21 cellular contexts compared by ENCODE assay signal in genomic region chr2:209113030-209113429, GRCh38.
"Had no signal": no experiment of that assay in that cellular context is flagged by ENCODE, and none has a peak within 500 bp of the region (broad histone marks: within the 10 kb centered on the region; RNA-seq: fewer than 3 reads in every experiment).

No MANE protein-coding gene starts in this region.

- H3K4me1 Mint-ChIP-seq: activated CD4-positive, alpha-beta T cell treated with anti-CD3 and anti-CD28 coated beads, Interleukin-2, amount 10 ng/mL, durations not matched to agents 24 days and 14 days; activated naive CD8-positive, alpha-beta T cell treated with anti-CD3 and anti-CD28 coated beads, Interleukin-2, amount 50 U/mL, for 24 hours; memory B cell; naive B cell; stimulated activated effector memory CD8-positive, alpha-beta T cell treated with anti-CD3 and anti-CD28 coated beads, Interleukin-12 subunit alpha, Interleukin-12 subunit beta, amount 100 ng/mL, for 72 hours had no signal

- H3K36me3 Mint-ChIP-seq: brain; memory B cell; naive B cell; stimulated activated effector memory CD8-positive, alpha-beta T cell treated with anti-CD3 and anti-CD28 coated beads, Interleukin-12 subunit alpha, Interleukin-12 subunit beta, amount 100 ng/mL, for 72 hours had no signal

- H3K27ac Mint-ChIP-seq: activated CD4-positive, alpha-beta T cell treated with anti-CD3 and anti-CD28 coated beads, Interleukin-2, amount 10 ng/mL, durations not matched to agents 24 days and 14 days; activated naive CD4-positive, alpha-beta T cell treated with anti-CD3 and anti-CD28 coated beads for 36 hours; activated naive CD8-positive, alpha-beta T cell treated with anti-CD3 and anti-CD28 coated beads, Interleukin-2, amount 50 U/mL, for 24 hours; memory B cell; stimulated activated effector memory CD8-positive, alpha-beta T cell treated with anti-CD3 and anti-CD28 coated beads, Interleukin-12 subunit alpha, Interleukin-12 subunit beta, amount 100 ng/mL, for 72 hours had no signal

- H3K4me3 ChIP-seq: dorsolateral prefrontal cortex, mucosa of descending colon, ovary, smooth muscle cell, testis, upper lobe of left lung had no signal

- H3K4me3 Mint-ChIP-seq: activated CD4-positive, alpha-beta T cell treated with anti-CD3 and anti-CD28 coated beads, Interleukin-2, amount 10 ng/mL, durations not matched to agents 24 days and 14 days; activated naive CD4-positive, alpha-beta T cell treated with anti-CD3 and anti-CD28 coated beads for 36 hours; activated naive CD8-positive, alpha-beta T cell treated with anti-CD3 and anti-CD28 coated beads, Interleukin-2, amount 50 U/mL, for 24 hours; activated T-cell treated with anti-CD3 and anti-CD28 coated beads, Interleukin-2, amount 50 U/mL, for 4 hours; memory B cell; naive B cell; stimulated activated effector memory CD8-positive, alpha-beta T cell treated with anti-CD3 and anti-CD28 coated beads, Interleukin-12 subunit alpha, Interleukin-12 subunit beta, amount 100 ng/mL, for 72 hours had no signal

- ATAC-seq: activated naive CD8-positive, alpha-beta T cell treated with anti-CD3 and anti-CD28 coated beads, Interleukin-2, amount 50 U/mL, for 24 hours; activated T-cell treated with anti-CD3 and anti-CD28 coated beads, Interleukin-2, amount 50 U/mL, for 4 hours; mucosa of descending colon; sciatic nerve; stimulated activated effector memory CD8-positive, alpha-beta T cell treated with anti-CD3 and anti-CD28 coated beads, Interleukin-12 subunit alpha, Interleukin-12 subunit beta, amount 100 ng/mL, for 72 hours had no signal

- H3K9me3 Mint-ChIP-seq: activated CD4-positive, alpha-beta T cell treated with anti-CD3 and anti-CD28 coated beads, Interleukin-2, amount 10 ng/mL, durations not matched to agents 24 days and 14 days; activated T-cell treated with anti-CD3 and anti-CD28 coated beads, Interleukin-2, amount 50 U/mL, for 4 hours had no signal

- H3K27me3 ChIP-seq: dorsolateral prefrontal cortex, ovary, testis, upper lobe of left lung had no signal

- H3K4me1 ChIP-seq: testis, upper lobe of left lung had no signal

- DNase-seq: activated CD4-positive, alpha-beta T cell treated with anti-CD3 and anti-CD28 coated beads, Interleukin-2, amount 10 ng/mL, durations not matched to agents 24 days and 14 days; activated CD8-positive, alpha-beta memory T cell treated with anti-CD3 and anti-CD28 coated beads, Interleukin-2, amount 50 U/mL, for 4 hours; activated naive CD4-positive, alpha-beta T cell treated with anti-CD3 and anti-CD28 coated beads for 36 hours; activated naive CD8-positive, alpha-beta T cell treated with anti-CD3 and anti-CD28 coated beads, Interleukin-2, amount 50 U/mL, for 24 hours; activated T-cell treated with anti-CD3 and anti-CD28 coated beads, Interleukin-2, amount 50 U/mL, for 4 hours; anterior cingulate cortex; central memory CD4-positive, alpha-beta T cell; dorsolateral prefrontal cortex; mucosa of descending colon; naive B cell; ovary; stimulated activated CD4-positive, alpha-beta T cell treated with anti-CD3 and anti-CD28 coated beads, Interleukin-4, amount 100 ng/mL, for 24 hours; T-helper 1 cell; T-helper 9 cell; testis; upper lobe of left lung had no signal

- H3K27me3 Mint-ChIP-seq: activated CD4-positive, alpha-beta T cell treated with anti-CD3 and anti-CD28 coated beads, Interleukin-2, amount 10 ng/mL, durations not matched to agents 24 days and 14 days; activated naive CD8-positive, alpha-beta T cell treated with anti-CD3 and anti-CD28 coated beads, Interleukin-2, amount 50 U/mL, for 24 hours; brain; memory B cell; naive B cell had no signal

- H3K9me3 ChIP-seq: mucosa of descending colon, ovary, testis, upper lobe of left lung had no signal

- H3K36me3 ChIP-seq: ovary, upper lobe of left lung had no signal

- H3K27ac ChIP-seq: dorsolateral prefrontal cortex, ovary, testis, upper lobe of left lung had no signal
